9 cellular contexts compared by ENCODE assay signal in genomic region chr13:27406178-27406939, GRCh38.
A peak's percentile ranks its signal among the peaks of the same experiment; 100 is the strongest.
DNase-seq lines count a peak whose midpoint lies in the region; ATAC-seq and TF ChIP-seq lines count a peak whose summit lies in the region.
"Had no signal": no experiment of that assay in that cellular context is flagged by ENCODE, and none has a peak within 500 bp of the region (broad histone marks: within the 10 kb centered on the region; RNA-seq: fewer than 3 reads in every experiment).

No MANE protein-coding gene starts in this region.

- peak; percentile 59 for TF ChIP-seq CTCF in AG09309 (IDR thresholded peaks at IDR 0.05; ENCODE audit: control insufficient read depth, insufficient read depth, low read depth, low read length, missing control alignments)

- H3K9me3 Mint-ChIP-seq in stimulated activated memory B cell treated with anti-CD40 and anti-IgM and Interleukin-4, amounts not matched to agents 10 μg/mL and 1 μg/mL and 100 μg/mL, for 72 hours = peaks cover 3% of the 10 kb centered on the region
- H3K9me3 Mint-ChIP-seq: stimulated activated naive CD8-positive, alpha-beta T cell treated with anti-CD3 and anti-CD28 coated beads, Interleukin-15, Interleukin-2, amounts not matched to agents 100 ng/mL and 50 ng/mL, for 24 hours had no signal

- DNase-seq in AG09309 (ENCODE audit: low read depth) (no peak), GF-D8 (lab: John Stamatoyannopoulos, UW) (peak; percentile 24), NCI-H2029 (lab: John Stamatoyannopoulos, UW) (peak; percentile 30), activated T-cell treated with anti-CD3 and anti-CD28 coated beads for 24 hours (ENCODE audit: low read depth) (peak; percentile 10), germinal center (ENCODE audit: low spot score) (peak; percentile 55)

- H3K36me3 Mint-ChIP-seq in stimulated activated memory B cell treated with anti-CD40 and anti-IgM and Interleukin-4, amounts not matched to agents 10 μg/mL and 1 μg/mL and 100 μg/mL, for 72 hours = peaks cover 6% of the 10 kb centered on the region

- H3K4me3 Mint-ChIP-seq in stimulated activated memory B cell treated with anti-CD40 and anti-IgM and Interleukin-4, amounts not matched to agents 10 μg/mL and 1 μg/mL and 100 μg/mL, for 72 hours = no peak overlapping the region
- H3K4me3 Mint-ChIP-seq: stimulated activated naive CD8-positive, alpha-beta T cell treated with anti-CD3 and anti-CD28 coated beads, Interleukin-15, Interleukin-2, amounts not matched to agents 100 ng/mL and 50 ng/mL, for 24 hours had no signal

- peaks cover 2% of the 10 kb centered on the region for H3K4me1 Mint-ChIP-seq in stimulated activated memory B cell treated with anti-CD40 and anti-IgM and Interleukin-4, amounts not matched to agents 10 μg/mL and 1 μg/mL and 100 μg/mL, for 72 hours

- no peak overlapping the region for H3K27ac Mint-ChIP-seq in stimulated activated memory B cell treated with anti-CD40 and anti-IgM and Interleukin-4, amounts not matched to agents 10 μg/mL and 1 μg/mL and 100 μg/mL, for 72 hours
- H3K27ac Mint-ChIP-seq: stimulated activated naive CD8-positive, alpha-beta T cell treated with anti-CD3 and anti-CD28 coated beads, Interleukin-15, Interleukin-2, amounts not matched to agents 100 ng/mL and 50 ng/mL, for 24 hours had no signal

- peak; percentile 55 for ATAC-seq in stimulated activated memory B cell treated with anti-CD40 and anti-IgM and Interleukin-4, amounts not matched to agents 10 μg/mL and 1 μg/mL and 100 μg/mL, for 72 hours
- ATAC-seq in HG03457 (IDR thresholded peaks at IDR 0.05; ENCODE audit: unreplicated experiment) (no peak), HG03378 (IDR thresholded peaks at IDR 0.05; ENCODE audit: unreplicated experiment) (no peak)

- H3K27me3 Mint-ChIP-seq in stimulated activated memory B cell treated with anti-CD40 and anti-IgM and Interleukin-4, amounts not matched to agents 10 μg/mL and 1 μg/mL and 100 μg/mL, for 72 hours = peaks cover 29% of the 10 kb centered on the region

- H3K4me3 ChIP-seq in AG09309 (ENCODE audit: control insufficient read depth, low read depth, low read length) = no peak overlapping the region
